In the genomic region with DNA sequence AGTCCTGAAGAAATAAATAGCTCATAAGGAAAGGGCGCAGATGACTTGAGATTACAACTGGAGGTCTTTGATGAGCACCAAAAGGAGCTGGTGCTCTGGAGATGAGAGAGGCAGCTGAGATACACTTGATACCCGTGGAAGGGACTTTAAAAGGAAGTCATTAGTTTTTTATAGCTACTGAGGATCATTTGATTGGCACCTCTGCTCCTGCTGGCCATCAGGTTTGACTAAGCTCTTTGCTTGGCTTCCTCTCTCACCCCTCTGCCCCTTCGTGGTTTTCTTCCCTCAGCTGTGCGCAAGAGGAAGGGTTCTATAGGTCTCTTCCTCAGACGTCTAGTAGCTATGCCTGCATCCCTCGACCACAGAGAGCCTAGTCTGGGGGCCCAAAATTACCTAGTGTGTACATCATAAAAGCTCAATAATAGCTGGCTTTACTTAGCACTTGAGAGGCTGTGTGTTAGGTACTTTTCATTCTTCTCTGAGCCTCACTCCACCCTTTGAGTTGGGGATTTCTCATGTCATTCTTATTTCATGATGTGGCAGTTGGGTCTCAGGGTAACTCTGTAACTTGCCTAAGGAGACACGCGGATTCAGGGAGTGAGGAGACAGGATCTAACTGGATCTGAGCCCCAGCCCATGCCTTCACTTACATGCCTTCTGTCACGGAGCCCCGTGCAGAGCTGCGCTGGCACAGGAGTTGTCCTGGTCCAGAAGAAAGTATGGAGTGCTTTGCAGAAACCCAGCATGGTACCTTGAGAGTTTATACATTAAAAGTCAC, we compare ENCODE assay signal across 1 cellular context.
TF ChIP-seq lines count a peak whose summit lies in the region.

No MANE protein-coding gene starts in this region.

TF ChIP-seq in GM12878, 131 proteins besides CTCF, POLR2A, EP300 and RAD21:
- TF ChIP-seq TCF3 (IDR thresholded peaks at IDR 0.05; ENCODE audit: borderline replicate concordance, insufficient read depth, low read depth, low read length) (no peak), LARP7 (IDR thresholded peaks at IDR 0.05) (no peak)
- TF ChIP-seq, protein P1, sequence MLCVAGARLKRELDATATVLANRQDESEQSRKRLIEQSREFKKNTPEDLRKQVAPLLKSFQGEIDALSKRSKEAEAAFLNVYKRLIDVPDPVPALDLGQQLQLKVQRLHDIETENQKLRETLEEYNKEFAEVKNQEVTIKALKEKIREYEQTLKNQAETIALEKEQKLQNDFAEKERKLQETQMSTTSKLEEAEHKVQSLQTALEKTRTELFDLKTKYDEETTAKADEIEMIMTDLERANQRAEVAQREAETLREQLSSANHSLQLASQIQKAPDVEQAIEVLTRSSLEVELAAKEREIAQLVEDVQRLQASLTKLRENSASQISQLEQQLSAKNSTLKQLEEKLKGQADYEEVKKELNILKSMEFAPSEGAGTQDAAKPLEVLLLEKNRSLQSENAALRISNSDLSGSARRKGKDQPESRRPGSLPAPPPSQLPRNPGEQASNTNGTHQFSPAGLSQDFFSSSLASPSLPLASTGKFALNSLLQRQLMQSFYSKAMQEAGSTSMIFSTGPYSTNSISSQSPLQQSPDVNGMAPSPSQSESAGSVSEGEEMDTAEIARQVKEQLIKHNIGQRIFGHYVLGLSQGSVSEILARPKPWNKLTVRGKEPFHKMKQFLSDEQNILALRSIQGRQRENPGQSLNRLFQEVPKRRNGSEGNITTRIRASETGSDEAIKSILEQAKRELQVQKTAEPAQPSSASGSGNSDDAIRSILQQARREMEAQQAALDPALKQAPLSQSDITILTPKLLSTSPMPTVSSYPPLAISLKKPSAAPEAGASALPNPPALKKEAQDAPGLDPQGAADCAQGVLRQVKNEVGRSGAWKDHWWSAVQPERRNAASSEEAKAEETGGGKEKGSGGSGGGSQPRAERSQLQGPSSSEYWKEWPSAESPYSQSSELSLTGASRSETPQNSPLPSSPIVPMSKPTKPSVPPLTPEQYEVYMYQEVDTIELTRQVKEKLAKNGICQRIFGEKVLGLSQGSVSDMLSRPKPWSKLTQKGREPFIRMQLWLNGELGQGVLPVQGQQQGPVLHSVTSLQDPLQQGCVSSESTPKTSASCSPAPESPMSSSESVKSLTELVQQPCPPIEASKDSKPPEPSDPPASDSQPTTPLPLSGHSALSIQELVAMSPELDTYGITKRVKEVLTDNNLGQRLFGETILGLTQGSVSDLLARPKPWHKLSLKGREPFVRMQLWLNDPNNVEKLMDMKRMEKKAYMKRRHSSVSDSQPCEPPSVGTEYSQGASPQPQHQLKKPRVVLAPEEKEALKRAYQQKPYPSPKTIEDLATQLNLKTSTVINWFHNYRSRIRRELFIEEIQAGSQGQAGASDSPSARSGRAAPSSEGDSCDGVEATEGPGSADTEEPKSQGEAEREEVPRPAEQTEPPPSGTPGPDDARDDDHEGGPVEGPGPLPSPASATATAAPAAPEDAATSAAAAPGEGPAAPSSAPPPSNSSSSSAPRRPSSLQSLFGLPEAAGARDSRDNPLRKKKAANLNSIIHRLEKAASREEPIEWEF (IDR thresholded peaks at IDR 0.05; ENCODE audit: insufficient replicate concordance, low read depth, low read length), result no peak
- TF ChIP-seq, protein P2, sequence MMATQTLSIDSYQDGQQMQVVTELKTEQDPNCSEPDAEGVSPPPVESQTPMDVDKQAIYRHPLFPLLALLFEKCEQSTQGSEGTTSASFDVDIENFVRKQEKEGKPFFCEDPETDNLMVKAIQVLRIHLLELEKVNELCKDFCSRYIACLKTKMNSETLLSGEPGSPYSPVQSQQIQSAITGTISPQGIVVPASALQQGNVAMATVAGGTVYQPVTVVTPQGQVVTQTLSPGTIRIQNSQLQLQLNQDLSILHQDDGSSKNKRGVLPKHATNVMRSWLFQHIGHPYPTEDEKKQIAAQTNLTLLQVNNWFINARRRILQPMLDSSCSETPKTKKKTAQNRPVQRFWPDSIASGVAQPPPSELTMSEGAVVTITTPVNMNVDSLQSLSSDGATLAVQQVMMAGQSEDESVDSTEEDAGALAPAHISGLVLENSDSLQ (IDR thresholded peaks at IDR 0.05), result peak; percentile 60
